8 cellular contexts compared by ENCODE assay signal in the genomic region with DNA sequence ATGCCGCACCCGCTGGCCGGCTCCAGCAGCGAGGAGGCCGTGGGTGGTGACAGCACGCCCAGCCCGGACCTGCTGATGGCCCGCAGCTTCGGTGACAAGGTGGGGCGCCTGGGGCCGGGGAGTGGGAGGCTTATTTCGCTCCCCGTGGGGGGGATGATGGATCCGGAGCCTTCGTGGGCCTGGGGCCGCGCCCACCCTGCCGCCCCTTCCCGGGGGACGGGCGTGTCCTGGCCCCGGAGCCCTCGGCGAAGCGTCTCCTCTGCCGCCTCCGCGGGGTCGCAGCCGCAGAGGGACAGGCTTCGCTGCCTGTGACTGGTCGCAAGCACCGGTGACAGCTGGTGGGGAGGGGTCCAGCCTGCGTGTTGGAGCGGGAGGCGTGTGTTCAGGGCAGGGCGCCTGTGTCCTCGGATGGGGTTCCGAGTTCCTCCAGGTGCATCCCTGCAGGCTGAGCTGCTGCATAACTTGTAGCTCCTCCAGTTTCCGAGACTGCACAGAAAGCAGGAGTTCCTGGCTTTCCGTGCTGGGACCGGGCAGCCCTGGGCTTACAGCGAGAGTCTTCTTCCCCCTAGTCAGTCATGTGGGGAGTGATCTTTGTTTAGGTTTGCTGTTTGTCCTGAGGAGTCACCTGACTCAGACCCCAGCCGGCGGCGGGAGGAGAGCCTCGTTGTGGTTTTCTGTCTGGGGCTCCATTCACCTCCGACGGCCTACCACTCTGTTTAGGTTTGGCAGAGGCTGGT. TPM values are rescaled to one million over a fixed set of nuclear protein-coding genes. Genes with fewer than 3 reads are reported as not detected.
DNase-seq lines count a peak whose midpoint lies in the region; ATAC-seq and TF ChIP-seq lines count a peak whose summit lies in the region.

No MANE protein-coding gene starts in this region.

- no peaks in the 10 kb centered on the region for H3K27me3 ChIP-seq in BJ (ENCODE audit: control insufficient read depth, insufficient read depth, low read length)

- no peaks in the 10 kb centered on the region for H3K9me3 Mint-ChIP-seq in mesothelial cell of epicardium
- no peaks in the 10 kb centered on the region for H3K9me3 Mint-ChIP-seq in stimulated activated naive CD8-positive, alpha-beta T cell treated with anti-CD3 and anti-CD28 coated beads, Interleukin-15, amount 100 ng/mL, for 72 hours

- POLR2A ChIA-PET in BJ (lab: Charles Lee): no interaction called here

- peak; percentile 46 for ATAC-seq in HG03342 (IDR thresholded peaks at IDR 0.05; ENCODE audit: unreplicated experiment)
- ATAC-seq in stimulated activated naive CD8-positive, alpha-beta T cell treated with anti-CD3 and anti-CD28 coated beads, Interleukin-15, amount 100 ng/mL, for 72 hours: peak; percentile 22

- no peaks in the 10 kb centered on the region for H3K36me3 Mint-ChIP-seq in mesothelial cell of epicardium

- CTCF ChIA-PET in BJ (lab: Yijun Ruan, JAX): interaction anchor here (1.0 to 2.8 kb wide), 5 partner anchors 13 to 68 kb away, joined by 3 to 15 read pairs (median 4); a partner anchor contains a TSS

- peak overlapping the region; percentile 79 for H3K4me3 Mint-ChIP-seq in mesothelial cell of epicardium
- peak overlapping the region; percentile 83 to 85 for H3K4me3 Mint-ChIP-seq in stimulated activated naive CD8-positive, alpha-beta T cell treated with anti-CD3 and anti-CD28 coated beads, Interleukin-15, amount 100 ng/mL, for 72 hours

- H3K4me1 Mint-ChIP-seq in mesothelial cell of epicardium: peaks cover 43% of the 10 kb centered on the region
- H3K4me1 Mint-ChIP-seq in stimulated activated naive CD8-positive, alpha-beta T cell treated with anti-CD3 and anti-CD28 coated beads, Interleukin-15, amount 100 ng/mL, for 72 hours: peaks cover 83% of the 10 kb centered on the region

- H3K27me3 Mint-ChIP-seq in mesothelial cell of epicardium (ENCODE audit: low read depth): no peaks in the 10 kb centered on the region
- H3K27me3 Mint-ChIP-seq in stimulated activated naive CD8-positive, alpha-beta T cell treated with anti-CD3 and anti-CD28 coated beads, Interleukin-15, amount 100 ng/mL, for 72 hours: no peaks in the 10 kb centered on the region

- no peaks in the 10 kb centered on the region for H3K36me3 ChIP-seq in BJ (ENCODE audit: control insufficient read depth, insufficient read depth, low read length)

- peak overlapping the region; percentile 82 for H3K27ac Mint-ChIP-seq in mesothelial cell of epicardium
- peak overlapping the region; percentile 79 to 87 for H3K27ac Mint-ChIP-seq in stimulated activated naive CD8-positive, alpha-beta T cell treated with anti-CD3 and anti-CD28 coated beads, Interleukin-15, amount 100 ng/mL, for 72 hours

- TF ChIP-seq CTCF in BJ (IDR thresholded peaks at IDR 0.05; ENCODE audit: insufficient read depth, low read depth, low read length) (no peak), epithelial cell of esophagus (IDR thresholded peaks at IDR 0.05; ENCODE audit: insufficient read depth, low read depth, low read length, missing control alignments) (no peak), mesothelial cell of epicardium (IDR thresholded peaks at IDR 0.05; ENCODE audit: unreplicated experiment) (no peak)

- H3K4me3 ChIP-seq in BJ (ENCODE audit: low read depth, low read length) (peak overlapping the region; percentile 91), epithelial cell of esophagus (ENCODE audit: low read length) (peak overlapping the region; percentile 63)

- DNase-seq in BJ (ENCODE audit: low read depth): no peak
- peak; percentile 58 for DNase-seq in GM19238 (ENCODE audit: insufficient read length, low spot score)
- DNase-seq in NCI-H774 (lab: John Stamatoyannopoulos, UW): peak; percentile 4
- peak; percentile 45 for DNase-seq in activated CD8-positive, alpha-beta memory T cell treated with anti-CD3 and anti-CD28 coated beads, Interleukin-2, amount 50 U/mL, for 4 hours
- DNase-seq in epithelial cell of esophagus (ENCODE audit: low read depth): peak; percentile 44
- DNase-seq in mesothelial cell of epicardium (ENCODE audit: low spot score in 2 of 2, unreplicated experiment in 2 of 2): peak; percentile 22 to 56
- peak; percentile 44 to 63 for DNase-seq in stimulated activated naive CD8-positive, alpha-beta T cell treated with anti-CD3 and anti-CD28 coated beads, Interleukin-15, amount 100 ng/mL, for 72 hours

RNA-seq across cellular contexts. Expression of a gene that starts 0.7 kb away (rescaled TPM):
- polyA plus RNA-seq in BJ (2011; rRNA removed): 6.1 and 9.1 TPM in 2 replicates
- polyA minus RNA-seq in BJ (2011; rRNA and poly(A)+ RNA removed): 10.4 and 12.4 TPM in 2 replicates
- total RNA-seq in mesothelial cell of epicardium: 11.8 to 12.7 TPM (median 12.7 TPM) in 3 replicates

RNA-seq across cellular contexts. Expression of a gene that starts 33.3 kb away (rescaled TPM):
- 10.9 and 23.8 TPM in 2 replicates for polyA plus RNA-seq in BJ (2011; rRNA removed)
- 11.3 and 11.9 TPM in 2 replicates for polyA minus RNA-seq in BJ (2011; rRNA and poly(A)+ RNA removed)
- 21.1 to 25.6 TPM (median 23.3 TPM) in 3 replicates for total RNA-seq in mesothelial cell of epicardium
